In genomic region chrX:103256651-103257050, GRCh38 we compare ENCODE assay signal across 28 cellular contexts. TPM values are rescaled to one million over a fixed set of nuclear protein-coding genes. Genes with fewer than 3 reads are reported as not detected.
"Had no signal": no experiment of that assay in that cellular context is flagged by ENCODE, and none has a peak within 500 bp of the region (broad histone marks: within the 10 kb centered on the region; RNA-seq: fewer than 3 reads in every experiment).

No MANE protein-coding gene starts in this region.

- H3K36me3 ChIP-seq: stomach, suprapubic skin, thoracic aorta, thyroid gland, tibial artery, tibial nerve, transverse colon, upper lobe of right lung, uterus, vagina had no signal

- H3K27me3 Mint-ChIP-seq: stimulated activated memory B cell treated with anti-CD40 and anti-IgM and Interleukin-4, amounts not matched to agents 10 μg/mL and 1 μg/mL and 100 μg/mL, for 72 hours; stimulated activated naive CD8-positive, alpha-beta T cell treated with anti-CD3 and anti-CD28 coated beads, Interleukin-15, amount 100 ng/mL, for 72 hours; type B pancreatic cell had no signal

- H3K4me1 ChIP-seq: testis, thyroid gland, tibial artery, uterus had no signal

- H3K27me3 ChIP-seq: suprapubic skin, testis, thyroid gland, tibial artery, transverse colon, upper lobe of left lung, upper lobe of right lung, vagina had no signal

- ATAC-seq: stimulated activated effector memory CD8-positive, alpha-beta T cell treated with anti-CD3 and anti-CD28 coated beads, Interleukin-12 subunit alpha, Interleukin-12 subunit beta, amount 100 ng/mL, for 72 hours; stimulated activated memory B cell treated with anti-CD40 and anti-IgM and Interleukin-4, amounts not matched to agents 10 μg/mL and 1 μg/mL and 100 μg/mL, for 72 hours; stimulated activated naive CD8-positive, alpha-beta T cell treated with anti-CD3 and anti-CD28 coated beads, Interleukin-15, amount 100 ng/mL, for 72 hours; stimulated activated naive CD8-positive, alpha-beta T cell treated with anti-CD3 and anti-CD28 coated beads, Interleukin-15, Interleukin-2, amounts not matched to agents 100 U/mL and 50 U/mL, for 24 hours; upper lobe of right lung had no signal

- H3K4me3 Mint-ChIP-seq: stimulated activated effector memory CD8-positive, alpha-beta T cell treated with anti-CD3 and anti-CD28 coated beads, Interleukin-12 subunit alpha, Interleukin-12 subunit beta, amount 100 ng/mL, for 72 hours; stimulated activated memory B cell treated with anti-CD40 and anti-IgM and Interleukin-4, amounts not matched to agents 10 μg/mL and 1 μg/mL and 100 μg/mL, for 72 hours had no signal

- H3K9me3 ChIP-seq: stomach, suprapubic skin, testis, thoracic aorta, thyroid gland, tibial artery, tibial nerve, transverse colon, upper lobe of left lung, upper lobe of right lung, uterus, vagina had no signal

- FAIRE-seq: urothelium cell line had no signal

- H3K27ac Mint-ChIP-seq: stimulated activated effector memory CD8-positive, alpha-beta T cell treated with anti-CD3 and anti-CD28 coated beads, Interleukin-12 subunit alpha, Interleukin-12 subunit beta, amount 100 ng/mL, for 72 hours; stimulated activated memory B cell treated with anti-CD40 and anti-IgM and Interleukin-4, amounts not matched to agents 10 μg/mL and 1 μg/mL and 100 μg/mL, for 72 hours; stimulated activated naive CD8-positive, alpha-beta T cell treated with anti-CD3 and anti-CD28 coated beads, Interleukin-15, amount 100 ng/mL, for 72 hours; stimulated activated naive CD8-positive, alpha-beta T cell treated with anti-CD3 and anti-CD28 coated beads, Interleukin-15, Interleukin-2, amounts not matched to agents 100 ng/mL and 50 ng/mL, for 24 hours; type B pancreatic cell had no signal

- H3K4me3 ChIP-seq: stomach, suprapubic skin, testis, thoracic aorta, thyroid gland, tibial artery, tibial nerve, transverse colon, upper lobe of left lung, upper lobe of right lung, uterus, vagina had no signal

- H3K9me3 Mint-ChIP-seq: stimulated activated effector memory CD8-positive, alpha-beta T cell treated with anti-CD3 and anti-CD28 coated beads, Interleukin-12 subunit alpha, Interleukin-12 subunit beta, amount 100 ng/mL, for 72 hours; stimulated activated memory B cell treated with anti-CD40 and anti-IgM and Interleukin-4, amounts not matched to agents 10 μg/mL and 1 μg/mL and 100 μg/mL, for 72 hours; stimulated activated naive CD8-positive, alpha-beta T cell treated with anti-CD3 and anti-CD28 coated beads, Interleukin-15, amount 100 ng/mL, for 72 hours; stimulated activated naive CD8-positive, alpha-beta T cell treated with anti-CD3 and anti-CD28 coated beads, Interleukin-15, Interleukin-2, amounts not matched to agents 100 ng/mL and 50 ng/mL, for 24 hours; type B pancreatic cell had no signal

- DNase-seq: stimulated activated CD4-positive, alpha-beta T cell treated with anti-CD3 and anti-CD28 coated beads, Interleukin-2, amount 100 ng/mL, for 48 hours; stimulated activated CD4-positive, alpha-beta T cell treated with anti-CD3 and anti-CD28 coated beads, Interleukin-4, amount 100 ng/mL, for 1 hour; stimulated activated CD4-positive, alpha-beta T cell treated with anti-CD3 and anti-CD28 coated beads, Interleukin-4, amount 100 ng/mL, for 24 hours; stimulated activated CD4-positive, alpha-beta T cell treated with anti-CD3 and anti-CD28 coated beads, Interleukin-4, amount 100 ng/mL, for 4 hours; stimulated activated CD8-positive, alpha-beta memory T cell treated with anti-CD3 and anti-CD28 coated beads, Interleukin-4, amount 100 ng/mL, for 48 hours; stimulated activated naive CD4-positive, alpha-beta T cell; stimulated activated naive CD4-positive, alpha-beta T cell treated with Interleukin-2 at 50 U/mL for 16 hours; stimulated activated naive CD8-positive, alpha-beta T cell treated with anti-CD3 and anti-CD28 coated beads, Interleukin-15, amount 100 ng/mL, for 72 hours; stimulated activated naive CD8-positive, alpha-beta T cell treated with anti-CD3 and anti-CD28 coated beads, Interleukin-15, Interleukin-2, amounts not matched to agents 100 U/mL and 50 U/mL, for 24 hours; stomach; substantia nigra; testis; thyroid gland; tibial artery; transverse colon; upper lobe of left lung; upper lobe of right lung; uterus had no signal

- H3K27ac ChIP-seq: stomach, suprapubic skin, thoracic aorta, thyroid gland, tibial artery, tibial nerve, transverse colon, upper lobe of left lung, upper lobe of right lung, uterus, vagina had no signal

RNA-seq across cellular contexts. Expression of gene TCEAL5, which starts 19.9 kb away (rescaled TPM):
- total RNA-seq: subcutaneous adipose tissue, suprapubic skin, tibial nerve, upper lobe of right lung had no signal
